29 cellular contexts compared by ENCODE assay signal in genomic region chr12:108614639-108615038, GRCh38. TPM values are rescaled to one million over a fixed set of nuclear protein-coding genes. Genes with fewer than 3 reads are reported as not detected.
DNase-seq lines count a peak whose midpoint lies in the region; ATAC-seq, FAIRE-seq and TF ChIP-seq lines count a peak whose summit lies in the region.
"Had no signal": no experiment of that assay in that cellular context is flagged by ENCODE, and none has a peak within 500 bp of the region (broad histone marks: within the 10 kb centered on the region; RNA-seq: fewer than 3 reads in every experiment).

No MANE protein-coding gene starts in this region.

- BruUV-seq in K562 (replicated peaks; lab: Mats Ljungman, UMichigan): no TSS peak

- no peaks in the 10 kb centered on the region for H3K27me3 Mint-ChIP-seq in T-helper 2 cell treated with Interferon-gamma antibody and Interleukin-4, amounts not matched to agents 5 μg/mL and 100 μg/mL, for 36 hours (ENCODE audit: low read depth)
- H3K27me3 Mint-ChIP-seq in CD8-positive, alpha-beta T cell (ENCODE audit: low read depth): no peaks in the 10 kb centered on the region
- H3K27me3 Mint-ChIP-seq in natural killer cell (ENCODE audit: low read depth in 2 of 2): no peaks in the 10 kb centered on the region
- H3K27me3 Mint-ChIP-seq: activated naive CD8-positive, alpha-beta T cell treated with anti-CD3 and anti-CD28 coated beads, Interleukin-2, amount 10 ng/mL, durations not matched to agents 7 days and 5 days; stimulated activated naive CD8-positive, alpha-beta T cell treated with anti-CD3 and anti-CD28 coated beads, Interleukin-15, amount 100 ng/mL, for 72 hours had no signal

- POLR2A ChIA-PET in CD8-positive, alpha-beta T cell (lab: Charles Lee): no interaction called here
- POLR2A ChIA-PET in K562 (lab: Yijun Ruan, JAX): interaction anchor here (0.6 to 1.9 kb wide), 3 partner anchors 13 to 54 kb away, joined by 4 to 8 read pairs (median 5); partner anchors contain the start of gene SART3

- no peak overlapping the region for H3K4me3 ChIP-seq in CD8-positive, alpha-beta T cell (ENCODE audit: low read depth, low read length)
- no peak overlapping the region for H3K4me3 ChIP-seq in K562
- H3K4me3 ChIP-seq: esophagus squamous epithelium, GM23338, hepatocyte, PC-9, thyroid gland had no signal

- CTCF ChIA-PET in CD8-positive, alpha-beta T cell (lab: Charles Lee): interaction anchor here (1.2 to 11.0 kb wide), 5 partner anchors 19 to 189 kb away, joined by 3 to 353 read pairs (median 84); partner anchors contain the start of genes ISCU, SART3 and SELPLG
- CTCF ChIA-PET in K562 (lab: Yijun Ruan, JAX; ENCODE audit: low intra/inter-chr PET ratio): no interaction called here

- peaks cover 25% of the 10 kb centered on the region for H3K4me1 Mint-ChIP-seq in T-helper 2 cell treated with Interferon-gamma antibody and Interleukin-4, amounts not matched to agents 5 μg/mL and 100 μg/mL, for 36 hours (ENCODE audit: low read depth)
- peaks cover 42% of the 10 kb centered on the region for H3K4me1 Mint-ChIP-seq in CD8-positive, alpha-beta T cell (ENCODE audit: low read depth)
- peaks cover 49 to 50% of the 10 kb centered on the region in 2 donors for H3K4me1 Mint-ChIP-seq in natural killer cell

- DNase-seq in T-helper 2 cell treated with Interferon-gamma antibody and Interleukin-4, amounts not matched to agents 5 μg/mL and 100 μg/mL, for 36 hours (ENCODE audit: low spot score): no peak
- no peak for DNase-seq in T-helper 2 cell
- DNase-seq in CD8-positive, alpha-beta T cell: no peak
- no peak for DNase-seq in K562 (ENCODE audit: extremely low read depth in 1 of 4, low spot score in 3 of 4)
- no peak for DNase-seq in natural killer cell
- no peak for DNase-seq in inferior parietal cortex (ENCODE audit: extremely low spot score)
- no peak for DNase-seq in NOMO-1 treated with DMSO at 0.1 percent for 48 hours (lab: John Stamatoyannopoulos, UW; ENCODE audit: unreplicated experiment)
- DNase-seq in NCI-H2196 treated with DMSO at 0.1 percent for 48 hours (lab: John Stamatoyannopoulos, UW; ENCODE audit: unreplicated experiment): no peak
- DNase-seq: 8988T; activated naive CD8-positive, alpha-beta T cell treated with anti-CD3 and anti-CD28 coated beads, Interleukin-2, amount 10 ng/mL, durations not matched to agents 7 days and 5 days; activated T-cell treated with anti-CD3 and anti-CD28 coated beads, Interleukin-2, amount 50 U/mL, for 72 hours; caudate nucleus; DMS153; esophagus squamous epithelium; foreskin melanocyte; mesendoderm; NCI-H1092; NCI-H187; NCI-H2171 treated with DMSO at 0.1 percent for 48 hours; NCI-H524 treated with DMSO at 0.1 percent for 48 hours; PC-9; stimulated activated naive CD8-positive, alpha-beta T cell treated with anti-CD3 and anti-CD28 coated beads, Interleukin-15, amount 100 ng/mL, for 72 hours; thyroid gland had no signal

- no peaks in the 10 kb centered on the region for H4K20me1 ChIP-seq in K562 (replicated peaks; ENCODE audit: control insufficient read depth, insufficient read depth, low read length)

- peaks cover 36% of the 10 kb centered on the region for H3K36me3 Mint-ChIP-seq in T-helper 2 cell treated with Interferon-gamma antibody and Interleukin-4, amounts not matched to agents 5 μg/mL and 100 μg/mL, for 36 hours (ENCODE audit: low read depth)
- peaks cover 11% of the 10 kb centered on the region for H3K36me3 Mint-ChIP-seq in CD8-positive, alpha-beta T cell
- H3K36me3 Mint-ChIP-seq in natural killer cell: no peaks in the 10 kb centered on the region

- TF ChIP-seq CTCF in CD8-positive, alpha-beta T cell (IDR thresholded peaks at IDR 0.05): no peak
- no peak for TF ChIP-seq CTCF in K562 (IDR thresholded peaks at IDR 0.05 in 2 of 3, conservative IDR thresholded peaks at IDR 0.05 in 1 of 3; ENCODE audit: insufficient read depth in 2 of 3, low read depth in 1 of 3, low read length in 3 of 3)
- TF ChIP-seq CTCF in natural killer cell (IDR thresholded peaks at IDR 0.05): no peak

- no peaks in the 10 kb centered on the region for H3K9me1 ChIP-seq in K562 (ENCODE audit: control insufficient read depth, insufficient read depth, low read length)

- H3K4me2 ChIP-seq in K562 (ENCODE audit: insufficient read depth, low read length): no peak overlapping the region
- H3K4me2 ChIP-seq: GM23338, hepatocyte, PC-9 had no signal

- intact Hi-C loops in CD8-positive, alpha-beta T cell (cut with DNase I, micrococcal nuclease): loop anchor here (1.0 to 10.0 kb wide), 5 partner anchors 48 to 700 kb away; partner anchors contain the start of genes ALKBH2 (in 1 of the 2) and CORO1C (in 1 of the 2)
- intact Hi-C loops in K562 (cut with micrococcal nuclease): no loop called here
- intact Hi-C loops in natural killer cell (cut with micrococcal nuclease): loop anchor here (5.0 kb wide), 2 partner anchors 33 to 118 kb away; partner anchors contain the start of gene CORO1C

- no peaks in the 10 kb centered on the region for H3K27me3 ChIP-seq in CD8-positive, alpha-beta T cell (ENCODE audit: insufficient read depth, low read length)
- H3K27me3 ChIP-seq in K562 (ENCODE audit: control insufficient read depth in 2 of 2, insufficient read depth in 2 of 2, low read length in 2 of 2): no peaks in the 10 kb centered on the region
- H3K27me3 ChIP-seq: esophagus squamous epithelium, hepatocyte, thyroid gland had no signal

- H3K9ac ChIP-seq in K562 (ENCODE audit: insufficient read depth in 1 of 2, low read depth in 2 of 2, low read length in 2 of 2): peak overlapping the region in 1 of 2 experiments; percentile 18; a peak in 1 of 4 replicates

- FAIRE-seq in K562 (lab: Jason Lieb, UNC): no peak
- FAIRE-seq: astrocyte, endometrium had no signal

- no peak for TF ChIP-seq POLR2A in K562 (conservative IDR thresholded peaks at IDR 0.05)

- H3K27ac Mint-ChIP-seq in T-helper 2 cell treated with Interferon-gamma antibody and Interleukin-4, amounts not matched to agents 5 μg/mL and 100 μg/mL, for 36 hours: peak overlapping the region; percentile 34
- peak overlapping the region; percentile 95 for H3K27ac Mint-ChIP-seq in CD8-positive, alpha-beta T cell
- peak overlapping the region; percentile 92 to 100 for H3K27ac Mint-ChIP-seq in natural killer cell
- H3K27ac Mint-ChIP-seq: activated naive CD8-positive, alpha-beta T cell treated with anti-CD3 and anti-CD28 coated beads, Interleukin-2, amount 10 ng/mL, durations not matched to agents 7 days and 5 days; activated T-cell treated with anti-CD3 and anti-CD28 coated beads, Interleukin-2, amount 50 U/mL, for 72 hours; GM23338 had no signal

- H2AFZ ChIP-seq in K562 (ENCODE audit: low read depth, low read length): no peak overlapping the region
- H2AFZ ChIP-seq: GM23338, hepatocyte, PC-9 had no signal

- H3K79me2 ChIP-seq in K562 (ENCODE audit: control insufficient read depth, insufficient read depth, low read length): no peaks in the 10 kb centered on the region
- H3K79me2 ChIP-seq: hepatocyte had no signal

- no peak overlapping the region for H3K27ac ChIP-seq in CD8-positive, alpha-beta T cell (ENCODE audit: low read depth, low read length)
- H3K27ac ChIP-seq in K562 (ENCODE audit: extremely low read depth, low read depth, low read length): no peak overlapping the region
- H3K27ac ChIP-seq: esophagus squamous epithelium, hepatocyte, PC-9, thyroid gland had no signal

- H3K9me3 Mint-ChIP-seq in T-helper 2 cell treated with Interferon-gamma antibody and Interleukin-4, amounts not matched to agents 5 μg/mL and 100 μg/mL, for 36 hours: peaks cover 12% of the 10 kb centered on the region
- peaks cover 4% of the 10 kb centered on the region for H3K9me3 Mint-ChIP-seq in CD8-positive, alpha-beta T cell
- H3K9me3 Mint-ChIP-seq in natural killer cell: peaks cover 0 to 4% of the 10 kb centered on the region in 2 donors

- no peak overlapping the region for H3K4me3 Mint-ChIP-seq in T-helper 2 cell treated with Interferon-gamma antibody and Interleukin-4, amounts not matched to agents 5 μg/mL and 100 μg/mL, for 36 hours
- no peak overlapping the region for H3K4me3 Mint-ChIP-seq in CD8-positive, alpha-beta T cell
- H3K4me3 Mint-ChIP-seq in natural killer cell: no peak overlapping the region
- H3K4me3 Mint-ChIP-seq: activated naive CD8-positive, alpha-beta T cell treated with anti-CD3 and anti-CD28 coated beads, Interleukin-2, amount 10 ng/mL, durations not matched to agents 7 days and 5 days; activated T-cell treated with anti-CD3 and anti-CD28 coated beads, Interleukin-2, amount 50 U/mL, for 72 hours; GM23338; stimulated activated naive CD8-positive, alpha-beta T cell treated with anti-CD3 and anti-CD28 coated beads, Interleukin-15, amount 100 ng/mL, for 72 hours had no signal

- in situ Hi-C loops in K562 (cut with MboI): loop anchor here (5.0 kb wide), 1 partner anchor 47 kb away; no protein-coding TSS in a partner anchor

- 40% methylated on average over 6 of the region's 6 CpGs for WGBS in K562 (ENCODE audit: insufficient coverage, low coverage, missing lambda C conversion rate)

- TF ChIP-seq EP300 in K562 (IDR thresholded peaks at IDR 0.05; ENCODE audit: low read length): no peak

- no peaks in the 10 kb centered on the region for H3K9me3 ChIP-seq in CD8-positive, alpha-beta T cell (ENCODE audit: low read length)
- no peaks in the 10 kb centered on the region for H3K9me3 ChIP-seq in K562 (replicated peaks; ENCODE audit: control insufficient read depth, insufficient read depth, low read depth, low read length)
- H3K9me3 ChIP-seq: esophagus squamous epithelium, thyroid gland had no signal

- ATAC-seq in CD8-positive, alpha-beta T cell: no peak
- ATAC-seq in K562: no peak
- ATAC-seq in natural killer cell: no peak
- ATAC-seq: activated T-cell treated with anti-CD3 and anti-CD28 coated beads, Interleukin-2, amount 50 U/mL, for 72 hours; GM23338; Right ventricle myocardium inferior; SK-N-SH treated with all-trans-retinoic acid at 6 μM for 48 hours; stimulated activated naive CD8-positive, alpha-beta T cell treated with anti-CD3 and anti-CD28 coated beads, Interleukin-15, amount 100 ng/mL, for 72 hours had no signal

- H3K4me1 ChIP-seq in CD8-positive, alpha-beta T cell (ENCODE audit: insufficient read depth, low read length): peaks cover 28% of the 10 kb centered on the region
- H3K4me1 ChIP-seq in K562 (replicated peaks in 1 of 2; ENCODE audit: control insufficient read depth in 2 of 2, insufficient read depth in 2 of 2, low read length in 2 of 2): peaks cover 13 to 15% of the 10 kb centered on the region in 2 experiments

- H3K36me3 ChIP-seq in CD8-positive, alpha-beta T cell (ENCODE audit: insufficient read depth, low read length): no peaks in the 10 kb centered on the region
- no peaks in the 10 kb centered on the region for H3K36me3 ChIP-seq in K562 (ENCODE audit: control insufficient read depth, insufficient read depth, low read length)
- H3K36me3 ChIP-seq: esophagus squamous epithelium, thyroid gland had no signal

- TF ChIP-seq RAD21 in K562 (CRISPR knock-in tag; conservative IDR thresholded peaks at IDR 0.05 in 1 of 2, IDR thresholded peaks at IDR 0.05 in 1 of 2): no peak

RNA-seq across cellular contexts. Expression of gene TMEM119, which starts 16.8 kb away (rescaled TPM):
- total RNA-seq in CD8-positive, alpha-beta T cell: 1 to 10 TPM; 1.2 to 1.9 TPM
- not detected in 2 replicates for total RNA-seq in K562 (2011; cell fraction: chromatin; rRNA removed; ENCODE audit: low replicate concordance)
- total RNA-seq in K562 (2011; cell fraction: nucleolus; rRNA removed): not detected in 2 replicates
- total RNA-seq in K562 (2011; cell fraction: nucleoplasm; rRNA removed): not detected in 2 replicates
- total RNA-seq in K562 (2014; rRNA removed) (not detected in 2 replicates), K562 (2014; rRNA removed; fragmentation: Illumina TruSeq; extraction: Trizol) (not detected in 2 replicates), K562 (2015; rRNA removed; fragmentation: Illumina TruSeq; extraction: Trizol) (not detected in 2 replicates), K562 (2021) (0.18 TPM in 1 of 2 replicates, not detected in the other), natural killer cell (1 to 10 TPM in 1 of 3 donors, under 1 TPM in 2; 0.70 to 3.4 (median 0.71) TPM)
- polyA plus RNA-seq in K562 (2011; rRNA removed) (not detected in 2 replicates), K562 (2014; fragmentation: Illumina TruSeq; extraction: Trizol) (not detected in 2 replicates), K562 (2014; fragmentation: Nextera tagmentation; extraction: Ambion mirVana) (not detected), K562 (2014; rRNA removed) (not detected in 2 replicates)
- 0.01 TPM in 1 of 2 replicates, not detected in the other for polyA plus RNA-seq in K562 (2011; cell fraction: cytosol; rRNA removed)
- polyA plus RNA-seq in K562 (2011; cell fraction: nucleus; rRNA removed): not detected in 2 replicates
- 0.11 TPM in 1 of 2 replicates, not detected in the other for polyA plus RNA-seq in K562 (2012)
- polyA minus RNA-seq in K562 (2011; rRNA and poly(A)+ RNA removed): not detected in 2 replicates
- polyA minus RNA-seq in K562 (2011; cell fraction: cytosol; rRNA and poly(A)+ RNA removed): not detected in 2 replicates
- not detected in 2 replicates for polyA minus RNA-seq in K562 (2011; cell fraction: nucleus; rRNA and poly(A)+ RNA removed)
- total RNA-seq: PC-9 had no signal

RNA-seq across cellular contexts. Expression of gene SELPLG, which starts 19.1 kb away (rescaled TPM):
- total RNA-seq in CD8-positive, alpha-beta T cell: 10 to 100 TPM; 30.4 to 32.3 TPM
- 0.35 and 0.79 TPM in 2 replicates for total RNA-seq in K562 (2011; cell fraction: chromatin; rRNA removed; ENCODE audit: low replicate concordance)
- 1.1 and 1.5 TPM in 2 replicates for total RNA-seq in K562 (2011; cell fraction: nucleolus; rRNA removed)
- total RNA-seq in K562 (2011; cell fraction: nucleoplasm; rRNA removed): 0.59 and 0.69 TPM in 2 replicates
- total RNA-seq in K562 (2014; rRNA removed) (1.7 and 3.4 TPM in 2 replicates), K562 (2014; rRNA removed; fragmentation: Illumina TruSeq; extraction: Trizol) (0.54 and 0.76 TPM in 2 replicates), K562 (2015; rRNA removed; fragmentation: Illumina TruSeq; extraction: Trizol) (10.2 TPM in 2 replicates), K562 (2021) (2.2 and 2.5 TPM in 2 replicates), natural killer cell (100 to 1,000 TPM; 179 to 201 (median 201) TPM)
- polyA plus RNA-seq in K562 (2011; rRNA removed) (1.4 and 1.6 TPM in 2 replicates), K562 (2014; fragmentation: Illumina TruSeq; extraction: Trizol) (3.3 and 3.9 TPM in 2 replicates), K562 (2014; fragmentation: Nextera tagmentation; extraction: Ambion mirVana) (under 1 TPM; 0.22 to 0.34 TPM), K562 (2014; rRNA removed) (1.2 and 2.8 TPM in 2 replicates)
- 1.9 and 6.8 TPM in 2 replicates for polyA plus RNA-seq in K562 (2011; cell fraction: cytosol; rRNA removed)
- polyA plus RNA-seq in K562 (2011; cell fraction: nucleus; rRNA removed): 0.60 and 0.92 TPM in 2 replicates
- polyA plus RNA-seq in K562 (2012): 9.4 and 9.9 TPM in 2 replicates
- polyA minus RNA-seq in K562 (2011; rRNA and poly(A)+ RNA removed): 0.48 and 1.1 TPM in 2 replicates
- 0.91 and 0.95 TPM in 2 replicates for polyA minus RNA-seq in K562 (2011; cell fraction: cytosol; rRNA and poly(A)+ RNA removed)
- polyA minus RNA-seq in K562 (2011; cell fraction: nucleus; rRNA and poly(A)+ RNA removed): 0.27 and 0.44 TPM in 2 replicates

RNA-seq across cellular contexts. Expression of gene ISCU, which starts 52.2 kb away (rescaled TPM):
- 100 to 1,000 TPM; 254 to 260 TPM for total RNA-seq in CD8-positive, alpha-beta T cell
- total RNA-seq in K562 (2011; cell fraction: chromatin; rRNA removed; ENCODE audit: low replicate concordance): 50.8 and 64.7 TPM in 2 replicates
- 37.6 and 42.7 TPM in 2 replicates for total RNA-seq in K562 (2011; cell fraction: nucleolus; rRNA removed)
- total RNA-seq in K562 (2011; cell fraction: nucleoplasm; rRNA removed): 58.2 and 69.2 TPM in 2 replicates
- total RNA-seq in K562 (2014; rRNA removed): 92.5 and 136 TPM in 2 replicates
- total RNA-seq in K562 (2014; rRNA removed; fragmentation: Illumina TruSeq; extraction: Trizol): 74.2 and 77.5 TPM in 2 replicates
- 75.6 and 77.3 TPM in 2 replicates for total RNA-seq in K562 (2015; rRNA removed; fragmentation: Illumina TruSeq; extraction: Trizol)
- total RNA-seq in K562 (2021): 67.8 and 68.7 TPM in 2 replicates
- 80.9 and 89.6 TPM in 2 replicates for polyA plus RNA-seq in K562 (2011; rRNA removed)
- 36.5 and 59.5 TPM in 2 replicates for polyA plus RNA-seq in K562 (2011; cell fraction: cytosol; rRNA removed)
- 120 and 177 TPM in 2 replicates for polyA plus RNA-seq in K562 (2011; cell fraction: nucleus; rRNA removed)
- polyA plus RNA-seq in K562 (2012): 76.7 and 87.8 TPM in 2 replicates
- polyA plus RNA-seq in K562 (2014; fragmentation: Illumina TruSeq; extraction: Trizol): 69.4 and 77.7 TPM in 2 replicates
- 10 to 100 TPM; 15.9 to 19.8 TPM for polyA plus RNA-seq in K562 (2014; fragmentation: Nextera tagmentation; extraction: Ambion mirVana)
- polyA plus RNA-seq in K562 (2014; rRNA removed): 84.7 and 86.8 TPM in 2 replicates
- 65.3 and 73.2 TPM in 2 replicates for polyA minus RNA-seq in K562 (2011; rRNA and poly(A)+ RNA removed)
- 16.6 and 26.3 TPM in 2 replicates for polyA minus RNA-seq in K562 (2011; cell fraction: cytosol; rRNA and poly(A)+ RNA removed)
- 25.0 and 57.6 TPM in 2 replicates for polyA minus RNA-seq in K562 (2011; cell fraction: nucleus; rRNA and poly(A)+ RNA removed)
- total RNA-seq in natural killer cell: 100 to 1,000 TPM in 1 of 3 donors, 10 to 100 TPM in 2; 86.9 to 103 (median 97.4) TPM

RNA-seq across cellular contexts. Expression of gene SART3, which starts 53.7 kb away (rescaled TPM):
- total RNA-seq in CD8-positive, alpha-beta T cell: 100 to 1,000 TPM in 1 of 2 experiments, 10 to 100 TPM in 1; 95.3 to 109 TPM
- 295 and 336 TPM in 2 replicates for total RNA-seq in K562 (2011; cell fraction: chromatin; rRNA removed; ENCODE audit: low replicate concordance)
- total RNA-seq in K562 (2011; cell fraction: nucleolus; rRNA removed): 193 and 203 TPM in 2 replicates
- total RNA-seq in K562 (2011; cell fraction: nucleoplasm; rRNA removed): 258 and 314 TPM in 2 replicates
- total RNA-seq in K562 (2014; rRNA removed): 167 and 396 TPM in 2 replicates
- total RNA-seq in K562 (2014; rRNA removed; fragmentation: Illumina TruSeq; extraction: Trizol): 64.7 and 66.7 TPM in 2 replicates
- total RNA-seq in K562 (2015; rRNA removed; fragmentation: Illumina TruSeq; extraction: Trizol): 103 and 104 TPM in 2 replicates
- 63.2 and 72.6 TPM in 2 replicates for total RNA-seq in K562 (2021)
- 32.1 and 33.7 TPM in 2 replicates for polyA plus RNA-seq in K562 (2011; rRNA removed)
- 11.9 and 18.3 TPM in 2 replicates for polyA plus RNA-seq in K562 (2011; cell fraction: cytosol; rRNA removed)
- polyA plus RNA-seq in K562 (2011; cell fraction: nucleus; rRNA removed): 128 and 132 TPM in 2 replicates
- polyA plus RNA-seq in K562 (2012): 43.0 and 62.6 TPM in 2 replicates
- polyA plus RNA-seq in K562 (2014; fragmentation: Illumina TruSeq; extraction: Trizol): 54.4 and 56.7 TPM in 2 replicates
- polyA plus RNA-seq in K562 (2014; fragmentation: Nextera tagmentation; extraction: Ambion mirVana): 1 to 10 TPM; 8.9 to 9.9 TPM
- polyA plus RNA-seq in K562 (2014; rRNA removed): 52.6 and 58.4 TPM in 2 replicates
- 73.9 and 94.6 TPM in 2 replicates for polyA minus RNA-seq in K562 (2011; rRNA and poly(A)+ RNA removed)
- polyA minus RNA-seq in K562 (2011; cell fraction: cytosol; rRNA and poly(A)+ RNA removed): 27.6 and 31.6 TPM in 2 replicates
- polyA minus RNA-seq in K562 (2011; cell fraction: nucleus; rRNA and poly(A)+ RNA removed): 152 and 195 TPM in 2 replicates
- total RNA-seq in natural killer cell: 100 to 1,000 TPM in 1 of 3 donors, 10 to 100 TPM in 2; 76.5 to 107 (median 78.3) TPM

Comparison
In these comparisons a context has a peak if more than half of its experiments do, and no peak if none do; other contexts are left out.
1. H3K27ac Mint-ChIP-seq: peak in every context shown above with its lines; median percentile 96 in natural killer cell; 95 in CD8-positive, alpha-beta T cell; 34 in T-helper 2 cell treated with Interferon-gamma antibody and Interleukin-4, amounts not matched to agents 5 μg/mL and 100 μg/mL, for 36 hours.
2. RNA of gene SELPLG, which starts 19.1 kb away (total RNA-seq): 179 to 201 TPM in natural killer cell; 30.4 to 32.3 TPM in CD8-positive, alpha-beta T cell and 0.35 to 10.2 TPM in K562; every median in the first group is over 4 times any median in the second.